In genomic region chr9:69898714-69899209, GRCh38 we compare ENCODE assay signal across 11 cellular contexts.
A peak's percentile ranks its signal among the peaks of the same experiment; 100 is the strongest.
DNase-seq lines count a peak whose midpoint lies in the region; ATAC-seq and TF ChIP-seq lines count a peak whose summit lies in the region.
"Had no signal": no experiment of that assay in that cellular context is flagged by ENCODE, and none has a peak within 500 bp of the region (broad histone marks: within the 10 kb centered on the region; RNA-seq: fewer than 3 reads in every experiment).

No MANE protein-coding gene starts in this region.

- no peak overlapping the region for H3K27ac ChIP-seq in body of pancreas
- H3K27ac ChIP-seq: BLaER1 had no signal

- H3K4me1 Mint-ChIP-seq in activated CD8-positive, alpha-beta T cell treated with anti-CD3 and anti-CD28 coated beads for 36 hours (ENCODE audit: low read depth): peaks cover 15% of the 10 kb centered on the region
- no peaks in the 10 kb centered on the region for H3K4me1 Mint-ChIP-seq in activated CD8-positive, alpha-beta T cell treated with anti-CD3 and anti-CD28 coated beads, Interleukin-2, amount 10 ng/mL, durations not matched to agents 7 days and 5 days (ENCODE audit: low read depth)
- H3K4me1 Mint-ChIP-seq: naive B cell had no signal

- 63% methylated on average over 1 of the region's 1 CpG for WGBS in body of pancreas, 2 donors

- peak; percentile 93 for ATAC-seq in activated CD8-positive, alpha-beta T cell treated with anti-CD3 and anti-CD28 coated beads for 36 hours
- no peak for ATAC-seq in activated CD8-positive, alpha-beta T cell treated with anti-CD3 and anti-CD28 coated beads, Interleukin-2, amount 10 ng/mL, durations not matched to agents 7 days and 5 days
- ATAC-seq in stimulated activated naive CD8-positive, alpha-beta T cell treated with anti-CD3 and anti-CD28 coated beads, Interleukin-15, Interleukin-2, amounts not matched to agents 100 U/mL and 50 U/mL, for 24 hours: peak; percentile 82
- ATAC-seq in GM19397 (IDR thresholded peaks at IDR 0.05; ENCODE audit: unreplicated experiment): no peak
- no peak for ATAC-seq in body of pancreas

- no peaks in the 10 kb centered on the region for H3K9me3 Mint-ChIP-seq in activated CD8-positive, alpha-beta T cell treated with anti-CD3 and anti-CD28 coated beads for 36 hours
- no peaks in the 10 kb centered on the region for H3K9me3 Mint-ChIP-seq in activated CD8-positive, alpha-beta T cell treated with anti-CD3 and anti-CD28 coated beads, Interleukin-2, amount 10 ng/mL, durations not matched to agents 7 days and 5 days (ENCODE audit: insufficient read depth)

- no peak overlapping the region for H3K4me3 Mint-ChIP-seq in activated CD8-positive, alpha-beta T cell treated with anti-CD3 and anti-CD28 coated beads for 36 hours
- no peak overlapping the region for H3K4me3 Mint-ChIP-seq in activated CD8-positive, alpha-beta T cell treated with anti-CD3 and anti-CD28 coated beads, Interleukin-2, amount 10 ng/mL, durations not matched to agents 7 days and 5 days
- H3K4me3 Mint-ChIP-seq: naive B cell had no signal

- POLR2A ChIA-PET in activated CD8-positive, alpha-beta T cell treated with anti-CD3 and anti-CD28 coated beads for 36 hours (lab: Charles Lee): no interaction called here
- POLR2A ChIA-PET in activated CD8-positive, alpha-beta T cell treated with anti-CD3 and anti-CD28 coated beads, Interleukin-2, amount 10 ng/mL, durations not matched to agents 7 days and 5 days (lab: Charles Lee): no interaction called here

- no peaks in the 10 kb centered on the region for H3K27me3 Mint-ChIP-seq in activated CD8-positive, alpha-beta T cell treated with anti-CD3 and anti-CD28 coated beads for 36 hours
- H3K27me3 Mint-ChIP-seq in activated CD8-positive, alpha-beta T cell treated with anti-CD3 and anti-CD28 coated beads, Interleukin-2, amount 10 ng/mL, durations not matched to agents 7 days and 5 days (ENCODE audit: low read depth): no peaks in the 10 kb centered on the region

- DNase-seq in activated CD8-positive, alpha-beta T cell treated with anti-CD3 and anti-CD28 coated beads for 36 hours: no peak
- DNase-seq in activated CD8-positive, alpha-beta T cell treated with anti-CD3 and anti-CD28 coated beads, Interleukin-2, amount 10 ng/mL, durations not matched to agents 7 days and 5 days: no peak
- DNase-seq in T1000 (lab: John Stamatoyannopoulos, UW) (peak; percentile 27), fibroblast of the aortic adventitia (ENCODE audit: low read depth) (peak; percentile 79), body of pancreas (no peak), NCI-H2196 (lab: John Stamatoyannopoulos, UW; ENCODE audit: unreplicated experiment) (no peak)
- DNase-seq in stimulated activated naive CD8-positive, alpha-beta T cell treated with anti-CD3 and anti-CD28 coated beads, Interleukin-15, Interleukin-2, amounts not matched to agents 100 U/mL and 50 U/mL, for 24 hours: no peak
- DNase-seq: MM.1S, naive B cell had no signal

- H3K9me3 ChIP-seq in body of pancreas: no peaks in the 10 kb centered on the region
- H3K9me3 ChIP-seq: BLaER1 had no signal

- intact Hi-C loops in activated CD8-positive, alpha-beta T cell treated with anti-CD3 and anti-CD28 coated beads for 36 hours (cut with micrococcal nuclease): no loop called here
- intact Hi-C loops in body of pancreas (cut with DNase I): no loop called here

- H3K4me1 ChIP-seq in body of pancreas: no peaks in the 10 kb centered on the region
- H3K4me1 ChIP-seq: BLaER1 had no signal

- H3K27ac Mint-ChIP-seq in activated CD8-positive, alpha-beta T cell treated with anti-CD3 and anti-CD28 coated beads for 36 hours: peak overlapping the region; percentile 5
- no peak overlapping the region for H3K27ac Mint-ChIP-seq in activated CD8-positive, alpha-beta T cell treated with anti-CD3 and anti-CD28 coated beads, Interleukin-2, amount 10 ng/mL, durations not matched to agents 7 days and 5 days
- H3K27ac Mint-ChIP-seq: naive B cell had no signal

- TF ChIP-seq CTCF in activated CD8-positive, alpha-beta T cell treated with anti-CD3 and anti-CD28 coated beads for 36 hours (IDR thresholded peaks at IDR 0.05): no peak
- TF ChIP-seq CTCF in fibroblast of the aortic adventitia (IDR thresholded peaks at IDR 0.05; ENCODE audit: insufficient read depth, low read length) (no peak), body of pancreas (IDR thresholded peaks at IDR 0.05) (no peak)

- H3K36me3 Mint-ChIP-seq in activated CD8-positive, alpha-beta T cell treated with anti-CD3 and anti-CD28 coated beads for 36 hours (ENCODE audit: low read depth): no peaks in the 10 kb centered on the region
- no peaks in the 10 kb centered on the region for H3K36me3 Mint-ChIP-seq in activated CD8-positive, alpha-beta T cell treated with anti-CD3 and anti-CD28 coated beads, Interleukin-2, amount 10 ng/mL, durations not matched to agents 7 days and 5 days (ENCODE audit: low read depth)
- H3K36me3 Mint-ChIP-seq: naive B cell had no signal

- no peaks in the 10 kb centered on the region for H3K36me3 ChIP-seq in body of pancreas (replicated peaks in 1 of 2; ENCODE audit: insufficient read depth in 1 of 2, low read depth in 2 of 2)
- H3K36me3 ChIP-seq: BLaER1 had no signal

- H3K4me3 ChIP-seq in fibroblast of the aortic adventitia (ENCODE audit: low read depth, low read length): no peak overlapping the region
- no peak overlapping the region for H3K4me3 ChIP-seq in body of pancreas
- H3K4me3 ChIP-seq: BLaER1 had no signal

- H3K27me3 ChIP-seq in body of pancreas: no peaks in the 10 kb centered on the region
- H3K27me3 ChIP-seq: BLaER1 had no signal

- CTCF ChIA-PET in activated CD8-positive, alpha-beta T cell treated with anti-CD3 and anti-CD28 coated beads for 36 hours (lab: Charles Lee): interaction anchor here (1.8 kb wide), 1 partner anchor 20 kb away, joined by 9 read pairs; no protein-coding TSS in a partner anchor
- CTCF ChIA-PET in activated CD8-positive, alpha-beta T cell treated with anti-CD3 and anti-CD28 coated beads, Interleukin-2, amount 10 ng/mL, durations not matched to agents 7 days and 5 days (lab: Charles Lee): no interaction called here

- TF ChIP-seq POLR2A in body of pancreas (IDR thresholded peaks at IDR 0.05): no peak

Comparison
In these comparisons a context has a peak if more than half of its experiments do, and no peak if none do; other contexts are left out.
1. ATAC-seq: peak in activated CD8-positive, alpha-beta T cell treated with anti-CD3 and anti-CD28 coated beads for 36 hours (single experiment) and stimulated activated naive CD8-positive, alpha-beta T cell treated with anti-CD3 and anti-CD28 coated beads, Interleukin-15, Interleukin-2, amounts not matched to agents 100 U/mL and 50 U/mL, for 24 hours (single experiment); none in activated CD8-positive, alpha-beta T cell treated with anti-CD3 and anti-CD28 coated beads, Interleukin-2, amount 10 ng/mL, durations not matched to agents 7 days and 5 days (single experiment), GM19397 (single experiment) and body of pancreas (single experiment).
2. DNase-seq: peak in T1000 (single experiment) and fibroblast of the aortic adventitia (single experiment); none in activated CD8-positive, alpha-beta T cell treated with anti-CD3 and anti-CD28 coated beads for 36 hours (single experiment), activated CD8-positive, alpha-beta T cell treated with anti-CD3 and anti-CD28 coated beads, Interleukin-2, amount 10 ng/mL, durations not matched to agents 7 days and 5 days (single experiment), stimulated activated naive CD8-positive, alpha-beta T cell treated with anti-CD3 and anti-CD28 coated beads, Interleukin-15, Interleukin-2, amounts not matched to agents 100 U/mL and 50 U/mL, for 24 hours (single experiment), body of pancreas (0 of 4) and NCI-H2196 (single experiment).